In genomic region chr16:66932076-66932475, GRCh38 we compare ENCODE assay signal across 4 cellular contexts.
TF ChIP-seq lines count a peak whose summit lies in the region.

No MANE protein-coding gene starts in this region.

TF ChIP-seq in SK-N-SH, 30 proteins besides CTCF, POLR2A, EP300 and RAD21:
- no peak for TF ChIP-seq FOSL2 (IDR thresholded peaks at IDR 0.05; ENCODE audit: borderline replicate concordance, low read depth)
- no peak for TF ChIP-seq RXRA (IDR thresholded peaks at IDR 0.05; ENCODE audit: borderline replicate concordance, low read depth)
- TF ChIP-seq RFX5 (IDR thresholded peaks at IDR 0.05; ENCODE audit: low read length), result no peak
- no peak for TF ChIP-seq JUND (IDR thresholded peaks at IDR 0.05)
- TF ChIP-seq POLR2AphosphoS5 (IDR thresholded peaks at IDR 0.05; ENCODE audit: low read depth, low read length), result no peak
- TF ChIP-seq REST (IDR thresholded peaks at IDR 0.05; ENCODE audit: low read depth, low read length), result no peak
- TF ChIP-seq MEF2A (IDR thresholded peaks at IDR 0.05; ENCODE audit: borderline replicate concordance, low read depth), result no peak
- TF ChIP-seq EZH2phosphoT487 (IDR thresholded peaks at IDR 0.05; ENCODE audit: borderline replicate concordance, low read depth), result no peak
- TF ChIP-seq FOXJ3 (CRISPR knock-in tag; IDR thresholded peaks at IDR 0.05), result no peak
- no peak for TF ChIP-seq YY1 (IDR thresholded peaks at IDR 0.05; ENCODE audit: low read depth)
- no peak for TF ChIP-seq TEAD4 (IDR thresholded peaks at IDR 0.05; ENCODE audit: borderline replicate concordance, insufficient read depth)
- TF ChIP-seq RCOR1 (IDR thresholded peaks at IDR 0.05; ENCODE audit: low read length), result no peak
- TF ChIP-seq, protein P1, sequence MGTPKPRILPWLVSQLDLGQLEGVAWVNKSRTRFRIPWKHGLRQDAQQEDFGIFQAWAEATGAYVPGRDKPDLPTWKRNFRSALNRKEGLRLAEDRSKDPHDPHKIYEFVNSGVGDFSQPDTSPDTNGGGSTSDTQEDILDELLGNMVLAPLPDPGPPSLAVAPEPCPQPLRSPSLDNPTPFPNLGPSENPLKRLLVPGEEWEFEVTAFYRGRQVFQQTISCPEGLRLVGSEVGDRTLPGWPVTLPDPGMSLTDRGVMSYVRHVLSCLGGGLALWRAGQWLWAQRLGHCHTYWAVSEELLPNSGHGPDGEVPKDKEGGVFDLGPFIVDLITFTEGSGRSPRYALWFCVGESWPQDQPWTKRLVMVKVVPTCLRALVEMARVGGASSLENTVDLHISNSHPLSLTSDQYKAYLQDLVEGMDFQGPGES (IDR thresholded peaks at IDR 0.05; ENCODE audit: low read depth, low read length), result no peak

TF ChIP-seq in SK-N-SH treated with all-trans-retinoic acid at 6 μM for 48 hours, 23 proteins besides CTCF, POLR2A, EP300 and RAD21:
- TF ChIP-seq GLIS3 (CRISPR knock-in tag; IDR thresholded peaks at IDR 0.05) (no peak), ZNF8 (CRISPR knock-in tag; IDR thresholded peaks at IDR 0.05) (no peak), CREB5 (CRISPR knock-in tag; IDR thresholded peaks at IDR 0.05; ENCODE audit: low read depth) (no peak), SNAI2 (CRISPR knock-in tag; IDR thresholded peaks at IDR 0.05) (no peak), TCF4 (CRISPR knock-in tag; IDR thresholded peaks at IDR 0.05; ENCODE audit: borderline replicate concordance) (no peak), ISL1 (CRISPR knock-in tag; IDR thresholded peaks at IDR 0.05) (no peak), CSRNP3 (CRISPR knock-in tag; IDR thresholded peaks at IDR 0.05) (no peak)
- TF ChIP-seq, protein P2, sequence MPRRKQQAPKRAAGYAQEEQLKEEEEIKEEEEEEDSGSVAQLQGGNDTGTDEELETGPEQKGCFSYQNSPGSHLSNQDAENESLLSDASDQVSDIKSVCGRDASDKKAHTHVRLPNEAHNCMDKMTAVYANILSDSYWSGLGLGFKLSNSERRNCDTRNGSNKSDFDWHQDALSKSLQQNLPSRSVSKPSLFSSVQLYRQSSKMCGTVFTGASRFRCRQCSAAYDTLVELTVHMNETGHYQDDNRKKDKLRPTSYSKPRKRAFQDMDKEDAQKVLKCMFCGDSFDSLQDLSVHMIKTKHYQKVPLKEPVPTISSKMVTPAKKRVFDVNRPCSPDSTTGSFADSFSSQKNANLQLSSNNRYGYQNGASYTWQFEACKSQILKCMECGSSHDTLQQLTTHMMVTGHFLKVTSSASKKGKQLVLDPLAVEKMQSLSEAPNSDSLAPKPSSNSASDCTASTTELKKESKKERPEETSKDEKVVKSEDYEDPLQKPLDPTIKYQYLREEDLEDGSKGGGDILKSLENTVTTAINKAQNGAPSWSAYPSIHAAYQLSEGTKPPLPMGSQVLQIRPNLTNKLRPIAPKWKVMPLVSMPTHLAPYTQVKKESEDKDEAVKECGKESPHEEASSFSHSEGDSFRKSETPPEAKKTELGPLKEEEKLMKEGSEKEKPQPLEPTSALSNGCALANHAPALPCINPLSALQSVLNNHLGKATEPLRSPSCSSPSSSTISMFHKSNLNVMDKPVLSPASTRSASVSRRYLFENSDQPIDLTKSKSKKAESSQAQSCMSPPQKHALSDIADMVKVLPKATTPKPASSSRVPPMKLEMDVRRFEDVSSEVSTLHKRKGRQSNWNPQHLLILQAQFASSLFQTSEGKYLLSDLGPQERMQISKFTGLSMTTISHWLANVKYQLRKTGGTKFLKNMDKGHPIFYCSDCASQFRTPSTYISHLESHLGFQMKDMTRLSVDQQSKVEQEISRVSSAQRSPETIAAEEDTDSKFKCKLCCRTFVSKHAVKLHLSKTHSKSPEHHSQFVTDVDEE (CRISPR knock-in tag; IDR thresholded peaks at IDR 0.05), result no peak

TF ChIP-seq in GM12878, 131 proteins besides CTCF, POLR2A, EP300 and RAD21:
- TF ChIP-seq EGR1 (IDR thresholded peaks at IDR 0.05; ENCODE audit: borderline replicate concordance in 1 of 2, low read depth in 2 of 2, low read length in 2 of 2) (no peak), RELA (IDR thresholded peaks at IDR 0.05; ENCODE audit: borderline replicate concordance, partially characterized antibody) (no peak), TCF3 (IDR thresholded peaks at IDR 0.05; ENCODE audit: borderline replicate concordance, insufficient read depth, low read depth, low read length) (no peak), NFYA (IDR thresholded peaks at IDR 0.05; ENCODE audit: borderline replicate concordance, low read depth, low read length) (no peak), EZH2 (IDR thresholded peaks at IDR 0.05; ENCODE audit: borderline replicate concordance, control insufficient read depth, low read depth, low read length) (no peak), ZBTB11 (CRISPR knock-in tag; IDR thresholded peaks at IDR 0.05) (no peak), FOS (IDR thresholded peaks at IDR 0.05; ENCODE audit: borderline replicate concordance, extremely low read depth, insufficient read length) (no peak), SP1 (IDR thresholded peaks at IDR 0.05; ENCODE audit: low read depth, low read length) (no peak), FOXM1 (IDR thresholded peaks at IDR 0.05; ENCODE audit: low read depth, low read length) (no peak)
- TF ChIP-seq, protein P3, sequence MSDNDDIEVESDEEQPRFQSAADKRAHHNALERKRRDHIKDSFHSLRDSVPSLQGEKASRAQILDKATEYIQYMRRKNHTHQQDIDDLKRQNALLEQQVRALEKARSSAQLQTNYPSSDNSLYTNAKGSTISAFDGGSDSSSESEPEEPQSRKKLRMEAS (IDR thresholded peaks at IDR 0.05; ENCODE audit: low read depth, low read length), result no peak

TF ChIP-seq in neural cell, 6 proteins besides CTCF, POLR2A, EP300 and RAD21:
- no peak for TF ChIP-seq SMC3 (conservative IDR thresholded peaks at IDR 0.05; ENCODE audit: poor library complexity)
- no peak for TF ChIP-seq EZH2 (IDR thresholded peaks at IDR 0.05; ENCODE audit: borderline replicate concordance, insufficient read depth, low read length, poor library complexity, severe bottlenecking)
- TF ChIP-seq MXI1 (conservative IDR thresholded peaks at IDR 0.05; ENCODE audit: poor library complexity, severe bottlenecking), result no peak
TF ChIP-seq in neural cell: peak in this region for 0.
